ENCODE assay signal across 1 cellular context in the genomic region with DNA sequence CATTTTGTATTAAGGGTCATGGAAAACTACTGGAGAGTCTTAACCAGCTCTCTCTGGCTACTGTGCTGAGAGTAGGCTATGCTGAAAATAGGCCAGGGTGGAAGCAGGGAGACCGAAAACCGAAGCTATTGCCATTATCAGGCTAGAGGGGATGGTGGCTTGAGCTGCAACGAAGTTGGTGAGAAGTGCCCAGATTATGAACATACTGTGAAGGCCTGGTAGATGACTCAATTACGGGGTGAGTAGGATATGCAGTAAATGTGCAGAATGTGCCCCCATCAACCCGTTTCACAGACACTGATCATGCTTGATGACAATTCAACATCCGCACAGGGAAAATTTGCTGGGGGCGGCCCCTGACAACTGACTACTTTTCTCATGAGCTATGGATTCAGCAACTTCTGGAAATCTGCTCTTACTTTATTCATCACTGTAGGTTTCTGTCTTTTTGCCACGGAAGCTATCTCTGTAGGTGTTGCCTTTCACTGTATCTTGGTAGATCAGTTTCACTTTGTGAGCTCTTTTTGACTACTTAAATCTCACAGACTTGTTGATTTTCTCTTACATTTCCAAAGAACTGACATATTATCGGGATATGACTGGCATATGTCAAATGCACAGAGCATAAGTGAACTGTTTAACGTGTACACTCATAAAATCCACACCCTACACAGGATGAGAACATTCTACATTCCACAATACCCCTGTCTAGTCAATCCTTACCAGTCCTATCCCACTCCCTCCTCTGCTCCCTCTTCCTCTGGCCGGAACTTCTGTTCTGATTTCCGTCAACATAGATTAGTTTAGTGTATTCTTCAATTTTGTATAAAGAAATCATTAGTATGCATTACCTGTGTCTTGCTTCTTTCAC.
TF ChIP-seq lines count a peak whose summit lies in the region.

No MANE protein-coding gene starts in this region.

TF ChIP-seq in HEK293T, 16 proteins besides CTCF, POLR2A, EP300 and RAD21:
- TF ChIP-seq PKNOX1 (IDR thresholded peaks at IDR 0.05) = no peak
- no peak for TF ChIP-seq HDGF (IDR thresholded peaks at IDR 0.05; ENCODE audit: borderline replicate concordance)
- TF ChIP-seq ELF4 (IDR thresholded peaks at IDR 0.05) = no peak
- TF ChIP-seq L3MBTL2 (conservative IDR thresholded peaks at IDR 0.05) = no peak
- no peak for TF ChIP-seq LEF1 (IDR thresholded peaks at IDR 0.05; ENCODE audit: borderline replicate concordance)
- TF ChIP-seq FOXK2 (IDR thresholded peaks at IDR 0.05) = no peak
